35 cellular contexts compared by ENCODE assay signal in the genomic region with DNA sequence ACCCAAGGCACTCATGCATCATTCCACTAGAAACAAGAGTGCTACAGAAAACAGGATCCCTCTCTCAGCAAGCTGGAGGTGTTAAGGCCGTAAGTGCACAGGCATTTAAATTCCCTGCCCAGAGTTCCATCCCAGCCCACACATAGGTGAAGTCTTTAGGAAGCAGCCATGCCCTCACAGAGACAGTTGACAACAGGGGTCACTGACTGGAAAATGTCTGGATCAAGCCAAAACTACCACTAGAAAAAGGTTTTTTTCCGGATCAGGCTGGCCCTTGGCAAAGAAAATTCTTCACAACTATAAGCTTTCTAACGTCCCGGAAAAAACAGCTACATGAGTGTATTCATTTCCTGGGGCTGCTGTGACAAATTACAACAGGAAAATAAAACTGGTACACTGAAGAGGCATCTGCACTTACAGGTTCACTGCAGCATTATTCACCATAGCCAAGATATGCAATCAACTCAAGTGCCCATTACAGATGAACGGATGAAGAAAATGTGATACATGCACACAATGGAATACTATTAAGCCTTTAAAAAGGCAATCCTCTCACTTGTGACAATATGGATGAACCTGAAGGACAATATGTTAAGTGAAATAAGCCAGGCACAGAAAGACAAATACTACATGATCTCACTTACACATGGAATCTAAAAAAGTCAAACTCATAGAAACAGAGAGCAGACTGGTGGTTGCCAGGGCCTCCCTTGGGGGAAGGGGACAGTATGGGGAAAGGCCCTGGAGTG.
"Had no signal": no experiment of that assay in that cellular context is flagged by ENCODE, and none has a peak within 500 bp of the region (broad histone marks: within the 10 kb centered on the region; RNA-seq: fewer than 3 reads in every experiment).

No MANE protein-coding gene starts in this region.

- H3K27me3 Mint-ChIP-seq: activated CD8-positive, alpha-beta T cell treated with anti-CD3 and anti-CD28 coated beads for 36 hours; activated naive CD4-positive, alpha-beta T cell treated with anti-CD3 and anti-CD28 coated beads, Interleukin-2, amount 50 U/mL, for 24 hours; activated naive CD8-positive, alpha-beta T cell treated with anti-CD3 and anti-CD28 coated beads for 36 hours; activated naive CD8-positive, alpha-beta T cell treated with anti-CD3 and anti-CD28 coated beads, Interleukin-2, amount 50 U/mL, for 24 hours; effector memory CD8-positive, alpha-beta T cell; T-helper 17 cell had no signal

- ATAC-seq: activated CD8-positive, alpha-beta T cell treated with anti-CD3 and anti-CD28 coated beads for 36 hours; activated naive CD8-positive, alpha-beta T cell treated with anti-CD3 and anti-CD28 coated beads, Interleukin-2, amount 50 U/mL, for 24 hours; activated T-cell treated with anti-CD3 and anti-CD28 coated beads, Interleukin-2, amount 50 U/mL, for 4 hours; body of pancreas; effector memory CD8-positive, alpha-beta T cell; foreskin keratinocyte; gastrocnemius medialis; heart left ventricle; T-helper 17 cell had no signal

- H3K27ac ChIP-seq: adrenal gland, body of pancreas, cardiac muscle cell, colonic mucosa, esophagus muscularis mucosa, foreskin keratinocyte, gastrocnemius medialis, heart left ventricle, WERI-Rb-1 had no signal

- H3K9me3 ChIP-seq: adrenal gland, body of pancreas, colonic mucosa, esophagus muscularis mucosa, gastrocnemius medialis, heart left ventricle had no signal

- H3K4me3 Mint-ChIP-seq: activated CD8-positive, alpha-beta T cell treated with anti-CD3 and anti-CD28 coated beads for 36 hours; activated naive CD4-positive, alpha-beta T cell treated with anti-CD3 and anti-CD28 coated beads for 36 hours; activated naive CD4-positive, alpha-beta T cell treated with anti-CD3 and anti-CD28 coated beads, Interleukin-2, amount 50 U/mL, for 24 hours; activated naive CD8-positive, alpha-beta T cell treated with anti-CD3 and anti-CD28 coated beads for 36 hours; activated naive CD8-positive, alpha-beta T cell treated with anti-CD3 and anti-CD28 coated beads, Interleukin-2, amount 50 U/mL, for 24 hours; activated T-cell treated with anti-CD3 and anti-CD28 coated beads, Interleukin-2, amount 50 U/mL, for 4 hours; effector memory CD8-positive, alpha-beta T cell; T-helper 17 cell; T-helper 2 cell treated with Interferon-gamma antibody and Interleukin-4, amounts not matched to agents 5 μg/mL and 100 μg/mL, for 36 hours had no signal

- H3K27me3 ChIP-seq: adrenal gland, body of pancreas, cardiac muscle cell, colonic mucosa, esophagus muscularis mucosa, foreskin keratinocyte, gastrocnemius medialis, heart left ventricle had no signal

- H3K4me1 ChIP-seq: adrenal gland, body of pancreas, colonic mucosa, foreskin keratinocyte, gastrocnemius medialis had no signal

- H3K4me3 ChIP-seq: adrenal gland, body of pancreas, cardiac muscle cell, colonic mucosa, esophagus muscularis mucosa, gastrocnemius medialis, heart left ventricle had no signal

- H3K36me3 ChIP-seq: adrenal gland, cardiac muscle cell, colonic mucosa, gastrocnemius medialis had no signal

- H3K9me3 Mint-ChIP-seq: activated CD8-positive, alpha-beta T cell treated with anti-CD3 and anti-CD28 coated beads for 36 hours; activated naive CD4-positive, alpha-beta T cell treated with anti-CD3 and anti-CD28 coated beads for 36 hours; activated naive CD4-positive, alpha-beta T cell treated with anti-CD3 and anti-CD28 coated beads, Interleukin-2, amount 50 U/mL, for 24 hours; activated naive CD8-positive, alpha-beta T cell treated with anti-CD3 and anti-CD28 coated beads, Interleukin-2, amount 50 U/mL, for 24 hours; activated T-helper 2 cell treated with anti-CD3 and anti-CD28 coated beads, Interferon-gamma antibody, Interleukin-2, Interleukin-4, amounts not matched to agents 10 μg/mL and 5 μg/mL and 100 μg/mL, durations not matched to agents 14 hours and 24 hours and 36 hours; T-helper 2 cell treated with Interferon-gamma antibody and Interleukin-4, amounts not matched to agents 5 μg/mL and 100 μg/mL, for 36 hours had no signal

- H3K27ac Mint-ChIP-seq: activated CD8-positive, alpha-beta T cell treated with anti-CD3 and anti-CD28 coated beads for 36 hours; activated naive CD4-positive, alpha-beta T cell treated with anti-CD3 and anti-CD28 coated beads for 36 hours; activated naive CD4-positive, alpha-beta T cell treated with anti-CD3 and anti-CD28 coated beads, Interleukin-2, amount 50 U/mL, for 24 hours; activated naive CD8-positive, alpha-beta T cell treated with anti-CD3 and anti-CD28 coated beads for 36 hours; activated naive CD8-positive, alpha-beta T cell treated with anti-CD3 and anti-CD28 coated beads, Interleukin-2, amount 50 U/mL, for 24 hours; activated T-helper 2 cell treated with anti-CD3 and anti-CD28 coated beads, Interferon-gamma antibody, Interleukin-2, Interleukin-4, amounts not matched to agents 10 μg/mL and 5 μg/mL and 100 μg/mL, durations not matched to agents 14 hours and 24 hours and 36 hours; effector memory CD8-positive, alpha-beta T cell; T-helper 17 cell; T-helper 2 cell treated with Interferon-gamma antibody and Interleukin-4, amounts not matched to agents 5 μg/mL and 100 μg/mL, for 36 hours had no signal

- DNase-seq: activated CD4-positive, alpha-beta T cell treated with anti-CD3 and anti-CD28 coated beads for 48 hours; activated CD4-positive, alpha-beta T cell treated with anti-CD3 and anti-CD28 coated beads, Interleukin-2, amount 50 U/mL, for 1 hour; activated CD4-positive, alpha-beta T cell treated with anti-CD3 and anti-CD28 coated beads, Interleukin-2, amount 50 U/mL, for 48 hours; activated CD4-positive, CD25-positive, alpha-beta regulatory T cell; activated CD4-positive, CD25-positive, alpha-beta regulatory T cell treated with anti-CD3 and anti-CD28 coated beads, Interleukin-2, amount 50 U/mL, for 72 hours; activated CD8-positive, alpha-beta memory T cell treated with anti-CD3 and anti-CD28 coated beads for 24 hours; activated CD8-positive, alpha-beta T cell treated with anti-CD3 and anti-CD28 coated beads for 36 hours; activated effector memory CD4-positive, alpha-beta T cell treated with anti-CD3 and anti-CD28 coated beads, Interleukin-2, amount 50 U/mL, for 16 hours; activated naive CD4-positive, alpha-beta T cell treated with anti-CD3 and anti-CD28 coated beads for 36 hours; activated naive CD8-positive, alpha-beta T cell treated with anti-CD3 and anti-CD28 coated beads for 36 hours; activated naive CD8-positive, alpha-beta T cell treated with anti-CD3 and anti-CD28 coated beads, Interleukin-2, amount 50 U/mL, for 24 hours; activated T-cell treated with anti-CD3 and anti-CD28 coated beads, Interleukin-2, amount 50 U/mL, for 4 hours; adrenal gland; amygdala; aorta; body of pancreas; central memory CD4-positive, alpha-beta T cell; cerebellar nuclear complex; colonic mucosa; effector CD4-positive, alpha-beta T cell; effector memory CD8-positive, alpha-beta T cell; erythroblast; foreskin keratinocyte; gastrocnemius medialis; glutamatergic neuron; heart left ventricle; T-helper 1 cell; T-helper 17 cell; T1000; WERI-Rb-1 had no signal
